10 cellular contexts compared by ENCODE assay signal in genomic region chr15:44535092-44535491, GRCh38. TPM values are rescaled to one million over a fixed set of nuclear protein-coding genes. Genes with fewer than 3 reads are reported as not detected.
DNase-seq lines count a peak whose midpoint lies in the region; ATAC-seq and TF ChIP-seq lines count a peak whose summit lies in the region.
"Had no signal": no experiment of that assay in that cellular context is flagged by ENCODE, and none has a peak within 500 bp of the region (broad histone marks: within the 10 kb centered on the region; RNA-seq: fewer than 3 reads in every experiment).

No MANE protein-coding gene starts in this region.

- H3K27ac ChIP-seq in BLaER1 treated with 17β-estradiol and CSF1 and Interleukin-3, amounts not matched to agents 10 nM and 100 nM, result peak overlapping the region in 3 of 11 experiments; percentile 95 to 98 (median 96); a peak in 2 of 22 replicates

- H3K4me3 ChIP-seq in BLaER1 treated with 17β-estradiol and CSF1 and Interleukin-3, amounts not matched to agents 10 nM and 100 nM, result peak overlapping the region in 4 of 10 experiments; percentile 80 to 94 (median 92); a peak in 7 of 20 replicates
- H3K4me3 ChIP-seq in adipocyte (ENCODE audit: low read length), result peak overlapping the region; percentile 95

- H3K36me3 ChIP-seq in BLaER1 treated with 17β-estradiol and CSF1 and Interleukin-3, amounts not matched to agents 10 nM and 100 nM, result peaks cover 8 to 25% (median 16%) of the 10 kb centered on the region in 11 experiments; a peak in 21 of 22 replicates
- peaks cover 16% of the 10 kb centered on the region for H3K36me3 ChIP-seq in adipocyte (ENCODE audit: control insufficient read depth, insufficient read depth, low read length, severe bottlenecking)
- H3K36me3 ChIP-seq: vagina had no signal

- H3K9me3 Mint-ChIP-seq in HFFc6 (no peaks in the 10 kb centered on the region), naive B cell (no peaks in the 10 kb centered on the region)

- in situ Hi-C loops in GM13977 (cut with MboI; ENCODE audit: low pct_unique_long_range_greater_than_20kb, low sequenced_read_pairs, unreplicated experiment), result no loop called here

- peaks cover 19 to 41% (median 28%) of the 10 kb centered on the region in 10 experiments for H3K4me1 ChIP-seq in BLaER1 treated with 17β-estradiol and CSF1 and Interleukin-3, amounts not matched to agents 10 nM and 100 nM
- H3K4me1 ChIP-seq in adipocyte (ENCODE audit: control insufficient read depth, insufficient read depth, low read length), result peaks cover 25% of the 10 kb centered on the region

- peaks cover 5% of the 10 kb centered on the region for H3K27me3 Mint-ChIP-seq in HFFc6 (ENCODE audit: insufficient read depth)
- no peaks in the 10 kb centered on the region for H3K27me3 Mint-ChIP-seq in naive B cell

- H3K9ac ChIP-seq in BLaER1 treated with 17β-estradiol and CSF1 and Interleukin-3, amounts not matched to agents 10 nM and 100 nM, result peak overlapping the region in 4 of 11 experiments; percentile 92 to 99 (median 97); a peak in 2 of 22 replicates
- no peak overlapping the region for H3K9ac ChIP-seq in adipocyte (ENCODE audit: low read length)

- H3K4me3 Mint-ChIP-seq in HFFc6 (peak overlapping the region; percentile 95), naive B cell (peak overlapping the region; percentile 54 to 96 (median 94))

- H4K20me1 ChIP-seq in BLaER1 treated with 17β-estradiol and CSF1 and Interleukin-3, amounts not matched to agents 10 nM and 100 nM, result peaks cover 0 to 30% (median 20%) of the 10 kb centered on the region in 11 experiments; a peak in 20 of 22 replicates

- H3K27me3 ChIP-seq in BLaER1 treated with 17β-estradiol and CSF1 and Interleukin-3, amounts not matched to agents 10 nM and 100 nM, result no peaks in the 10 kb centered on the region
- H3K27me3 ChIP-seq in adipocyte (replicated peaks; ENCODE audit: control insufficient read depth, insufficient read depth, low read length), result no peaks in the 10 kb centered on the region
- H3K27me3 ChIP-seq: vagina had no signal

- DNase-seq in HFFc6 (no peak), adipocyte (ENCODE audit: low read depth) (no peak), naive B cell (no peak), HuH-7.5 (ENCODE audit: low spot score) (no peak), Kasumi-1 (lab: John Stamatoyannopoulos, UW) (no peak), NCI-H1694 (lab: John Stamatoyannopoulos, UW) (no peak), GM13977 (ENCODE audit: low spot score) (no peak)
- DNase-seq: NCI-H2107 had no signal

- ATAC-seq in naive B cell (ENCODE audit: low read depth in 2 of 2), result no peak

- H3K27ac Mint-ChIP-seq in HFFc6 (peak overlapping the region; percentile 72), naive B cell (peak overlapping the region in 4 of 6 donors; percentile 81 to 97 (median 94))

- TF ChIP-seq CTCF in HFFc6 (IDR thresholded peaks at IDR 0.05) (no peak), GM13977 (IDR thresholded peaks at IDR 0.05; ENCODE audit: extremely low read depth, insufficient read depth, missing control alignments) (no peak)

- peak overlapping the region; percentile 73 to 99 (median 91); a peak in 21 of 22 replicates for H3K4me2 ChIP-seq in BLaER1 treated with 17β-estradiol and CSF1 and Interleukin-3, amounts not matched to agents 10 nM and 100 nM

- H3K36me3 Mint-ChIP-seq in HFFc6 (ENCODE audit: low read depth) (peaks cover 36% of the 10 kb centered on the region), naive B cell (no peaks in the 10 kb centered on the region)

- no peaks in the 10 kb centered on the region for H3K9me3 ChIP-seq in BLaER1 treated with 17β-estradiol and CSF1 and Interleukin-3, amounts not matched to agents 10 nM and 100 nM (replicated peaks in 1 of 11)
- no peaks in the 10 kb centered on the region for H3K9me3 ChIP-seq in adipocyte (ENCODE audit: control insufficient read depth, low read length)
- H3K9me3 ChIP-seq: vagina had no signal

- H3K4me1 Mint-ChIP-seq in HFFc6 (ENCODE audit: low read depth) (peaks cover 38% of the 10 kb centered on the region), naive B cell (peaks cover 26 to 44% (median 32%) of the 10 kb centered on the region in 3 donors)

RNA-seq across cellular contexts. Expression of gene EIF3J, which starts 1.9 kb away (rescaled TPM):
- total RNA-seq in HFFc6 (2021; fragmentation: NEBNext Ultra II Directional; extraction: Animal tissue kit (Norgen Biotek cat#: 25700)), result 100 to 1,000 TPM in 1 of 6 experiments, 10 to 100 TPM in 5; 83.2 to 120 (median 87.5) TPM
- polyA plus RNA-seq in naive B cell (ENCODE audit: low read depth in 6 of 6), result 10 to 100 TPM in 5 of 6 donors, 1 to 10 TPM in 1; 9.3 to 22.5 (median 13.1) TPM
